In the genomic region with DNA sequence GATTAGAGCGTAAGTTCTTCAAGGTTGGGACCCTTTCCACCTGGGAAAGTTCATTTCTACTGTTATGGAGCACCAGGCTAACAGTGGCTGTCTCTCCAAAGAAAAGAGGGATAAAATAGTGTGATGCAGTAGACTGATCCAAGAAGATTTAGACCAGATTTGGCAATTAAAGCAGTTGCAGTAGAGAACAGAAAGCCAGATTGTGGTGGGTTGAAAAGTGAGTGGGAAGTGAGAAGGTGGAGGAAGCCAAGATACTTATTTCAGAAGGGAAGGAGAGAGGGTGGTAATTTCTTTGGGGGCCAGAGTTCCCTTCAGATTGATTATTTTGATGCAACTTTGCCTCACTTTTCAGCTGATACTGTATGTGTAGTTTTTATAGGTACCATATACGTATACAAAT, we compare ENCODE assay signal across 2 cellular contexts.
TF ChIP-seq lines count a peak whose summit lies in the region.

No MANE protein-coding gene starts in this region.

TF ChIP-seq in endothelial cell of umbilical vein, 7 proteins besides CTCF, POLR2A, EP300 and RAD21:
- TF ChIP-seq MYC (IDR thresholded peaks at IDR 0.05; ENCODE audit: low read depth, low read length): no peak
- no peak for TF ChIP-seq FOS (IDR thresholded peaks at IDR 0.05; ENCODE audit: borderline replicate concordance, insufficient read depth, low read length)
- TF ChIP-seq MAX (IDR thresholded peaks at IDR 0.05; ENCODE audit: insufficient read depth, insufficient read length): no peak
- peak; percentile 6 for TF ChIP-seq GATA2 (IDR thresholded peaks at IDR 0.05; ENCODE audit: insufficient read depth, insufficient read length, low read depth, low read length)
- TF ChIP-seq EZH2 (IDR thresholded peaks at IDR 0.05; ENCODE audit: borderline replicate concordance, low read depth, low read length, severe bottlenecking): no peak
- no peak for TF ChIP-seq JUN (IDR thresholded peaks at IDR 0.05; ENCODE audit: borderline replicate concordance, insufficient read depth, insufficient read length, low read depth)

TF ChIP-seq in HepG2, 621 proteins besides CTCF, POLR2A, EP300 and RAD21:
- TF ChIP-seq KDM1A (CRISPR knock-in tag; IDR thresholded peaks at IDR 0.05): no peak
- TF ChIP-seq, protein P1, sequence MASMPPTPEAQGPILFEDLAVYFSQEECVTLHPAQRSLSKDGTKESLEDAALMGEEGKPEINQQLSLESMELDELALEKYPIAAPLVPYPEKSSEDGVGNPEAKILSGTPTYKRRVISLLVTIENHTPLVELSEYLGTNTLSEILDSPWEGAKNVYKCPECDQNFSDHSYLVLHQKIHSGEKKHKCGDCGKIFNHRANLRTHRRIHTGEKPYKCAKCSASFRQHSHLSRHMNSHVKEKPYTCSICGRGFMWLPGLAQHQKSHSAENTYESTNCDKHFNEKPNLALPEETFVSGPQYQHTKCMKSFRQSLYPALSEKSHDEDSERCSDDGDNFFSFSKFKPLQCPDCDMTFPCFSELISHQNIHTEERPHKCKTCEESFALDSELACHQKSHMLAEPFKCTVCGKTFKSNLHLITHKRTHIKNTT (CRISPR knock-in tag; IDR thresholded peaks at IDR 0.05): no peak
- TF ChIP-seq NFRKB (IDR thresholded peaks at IDR 0.05): no peak
- TF ChIP-seq, protein P2, sequence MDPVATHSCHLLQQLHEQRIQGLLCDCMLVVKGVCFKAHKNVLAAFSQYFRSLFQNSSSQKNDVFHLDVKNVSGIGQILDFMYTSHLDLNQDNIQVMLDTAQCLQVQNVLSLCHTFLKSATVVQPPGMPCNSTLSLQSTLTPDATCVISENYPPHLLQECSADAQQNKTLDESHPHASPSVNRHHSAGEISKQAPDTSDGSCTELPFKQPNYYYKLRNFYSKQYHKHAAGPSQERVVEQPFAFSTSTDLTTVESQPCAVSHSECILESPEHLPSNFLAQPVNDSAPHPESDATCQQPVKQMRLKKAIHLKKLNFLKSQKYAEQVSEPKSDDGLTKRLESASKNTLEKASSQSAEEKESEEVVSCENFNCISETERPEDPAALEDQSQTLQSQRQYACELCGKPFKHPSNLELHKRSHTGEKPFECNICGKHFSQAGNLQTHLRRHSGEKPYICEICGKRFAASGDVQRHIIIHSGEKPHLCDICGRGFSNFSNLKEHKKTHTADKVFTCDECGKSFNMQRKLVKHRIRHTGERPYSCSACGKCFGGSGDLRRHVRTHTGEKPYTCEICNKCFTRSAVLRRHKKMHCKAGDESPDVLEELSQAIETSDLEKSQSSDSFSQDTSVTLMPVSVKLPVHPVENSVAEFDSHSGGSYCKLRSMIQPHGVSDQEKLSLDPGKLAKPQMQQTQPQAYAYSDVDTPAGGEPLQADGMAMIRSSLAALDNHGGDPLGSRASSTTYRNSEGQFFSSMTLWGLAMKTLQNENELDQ (CRISPR knock-in tag; IDR thresholded peaks at IDR 0.05; ENCODE audit: borderline replicate concordance): no peak
